9 cellular contexts compared by ENCODE assay signal in genomic region chr1:156704166-156704711, GRCh38. TPM values are rescaled to one million over a fixed set of nuclear protein-coding genes. Genes with fewer than 3 reads are reported as not detected.
DNase-seq lines count a peak whose midpoint lies in the region; TF ChIP-seq lines count a peak whose summit lies in the region.
"Had no signal": no experiment of that assay in that cellular context is flagged by ENCODE, and none has a peak within 500 bp of the region (broad histone marks: within the 10 kb centered on the region; RNA-seq: fewer than 3 reads in every experiment).

No MANE protein-coding gene starts in this region.

- DNase-seq in H7 (peak; percentile 69), hepatocyte (ENCODE audit: low spot score) (no peak), skeletal muscle cell (ENCODE audit: low read depth) (no peak), globus pallidus (ENCODE audit: low spot score) (no peak), DMS114 treated with DMSO at 0.1 percent for 48 hours (lab: John Stamatoyannopoulos, UW; ENCODE audit: unreplicated experiment) (no peak), iPS-NIHi7 (ENCODE audit: extremely low spot score) (no peak)

- H3K27me3 ChIP-seq in H7 (ENCODE audit: control insufficient read depth, insufficient read depth, low read length) (peaks cover 19% of the 10 kb centered on the region), hepatocyte (no peaks in the 10 kb centered on the region)

- peaks cover 7% of the 10 kb centered on the region for H3K36me3 ChIP-seq in H7 (replicated peaks; ENCODE audit: control insufficient read depth, insufficient read depth, low read length)
- H3K36me3 ChIP-seq in hepatocyte (replicated peaks; ENCODE audit: insufficient read depth, low read depth) = no peaks in the 10 kb centered on the region
- H3K36me3 ChIP-seq: prostate gland had no signal

- peak overlapping the region; percentile 92 for H3K4me2 ChIP-seq in hepatocyte

- TF ChIP-seq CTCF in VCaP (conservative IDR thresholded peaks at IDR 0.05) (no peak), hepatocyte (IDR thresholded peaks at IDR 0.05; ENCODE audit: poor library complexity) (no peak)

- H3K4me3 ChIP-seq in H7 (ENCODE audit: insufficient read depth, low read depth, low read length) (peak overlapping the region; percentile 80), hepatocyte (peak overlapping the region; percentile 51), skeletal muscle cell (ENCODE audit: low read depth, low read length) (peak overlapping the region; percentile 52)

- 16% methylated on average over 10 of the region's 10 CpGs for WGBS in hepatocyte (ENCODE audit: low lambda C conversion rate, missing lambda C conversion rate)

- no peak overlapping the region for H2AFZ ChIP-seq in hepatocyte

- H3K27ac ChIP-seq in VCaP (peak overlapping the region; percentile 39; the same call in 1 of the 2 replicates), hepatocyte (peak overlapping the region; percentile 97)
- H3K27ac ChIP-seq: heart right ventricle, prostate gland had no signal

- peaks cover 63% of the 10 kb centered on the region for H3K4me1 ChIP-seq in hepatocyte (ENCODE audit: insufficient read depth)

- no peaks in the 10 kb centered on the region for H3K9me3 ChIP-seq in hepatocyte (ENCODE audit: low read depth)
- H3K9me3 ChIP-seq: heart right ventricle, prostate gland had no signal

- peaks cover 34% of the 10 kb centered on the region for H3K79me2 ChIP-seq in hepatocyte

- peaks cover 6% of the 10 kb centered on the region for H4K20me1 ChIP-seq in hepatocyte (ENCODE audit: insufficient read depth, poor library complexity, severe bottlenecking)

- H3K9me2 ChIP-seq in hepatocyte (replicated peaks; ENCODE audit: insufficient read depth) = no peaks in the 10 kb centered on the region

RNA-seq across cellular contexts. Expression of gene CRABP2, which starts 1.1 kb away (rescaled TPM):
- total RNA-seq in H7 (2014; rRNA removed; shearing (Covaris generic)) = 137 and 190 TPM in 2 replicates
- total RNA-seq in hepatocyte = 54.5 and 93.5 TPM in 2 replicates
- polyA plus RNA-seq in hepatocyte = 171 and 195 TPM in 2 replicates

RNA-seq across cellular contexts. Expression of gene METTL25B, which starts 24.0 kb away (rescaled TPM):
- total RNA-seq in H7 (2014; rRNA removed; shearing (Covaris generic)) = 25.7 and 33.1 TPM in 2 replicates
- total RNA-seq in hepatocyte = 20.6 and 21.8 TPM in 2 replicates
- polyA plus RNA-seq in hepatocyte = 22.6 and 24.7 TPM in 2 replicates

RNA-seq across cellular contexts. Expression of gene ISG20L2, which starts 24.3 kb away (rescaled TPM):
- 55.2 and 56.4 TPM in 2 replicates for total RNA-seq in H7 (2014; rRNA removed; shearing (Covaris generic))
- 22.4 and 27.5 TPM in 2 replicates for total RNA-seq in hepatocyte
- polyA plus RNA-seq in hepatocyte = 13.5 and 16.4 TPM in 2 replicates

RNA-seq across cellular contexts. Expression of gene NES, which starts 27.0 kb away (rescaled TPM):
- total RNA-seq in H7 (2014; rRNA removed; shearing (Covaris generic)) = 220 and 231 TPM in 2 replicates
- 7.9 and 13.8 TPM in 2 replicates for total RNA-seq in hepatocyte
- 3.6 and 4.8 TPM in 2 replicates for polyA plus RNA-seq in hepatocyte

RNA-seq across cellular contexts. Expression of gene MRPL24, which starts 36.6 kb away (rescaled TPM):
- total RNA-seq in H7 (2014; rRNA removed; shearing (Covaris generic)) = 92.1 and 105 TPM in 2 replicates
- 40.4 and 44.9 TPM in 2 replicates for total RNA-seq in hepatocyte
- polyA plus RNA-seq in hepatocyte = 61.9 and 64.1 TPM in 2 replicates
